ENCODE assay signal across 16 cellular contexts in the genomic region with DNA sequence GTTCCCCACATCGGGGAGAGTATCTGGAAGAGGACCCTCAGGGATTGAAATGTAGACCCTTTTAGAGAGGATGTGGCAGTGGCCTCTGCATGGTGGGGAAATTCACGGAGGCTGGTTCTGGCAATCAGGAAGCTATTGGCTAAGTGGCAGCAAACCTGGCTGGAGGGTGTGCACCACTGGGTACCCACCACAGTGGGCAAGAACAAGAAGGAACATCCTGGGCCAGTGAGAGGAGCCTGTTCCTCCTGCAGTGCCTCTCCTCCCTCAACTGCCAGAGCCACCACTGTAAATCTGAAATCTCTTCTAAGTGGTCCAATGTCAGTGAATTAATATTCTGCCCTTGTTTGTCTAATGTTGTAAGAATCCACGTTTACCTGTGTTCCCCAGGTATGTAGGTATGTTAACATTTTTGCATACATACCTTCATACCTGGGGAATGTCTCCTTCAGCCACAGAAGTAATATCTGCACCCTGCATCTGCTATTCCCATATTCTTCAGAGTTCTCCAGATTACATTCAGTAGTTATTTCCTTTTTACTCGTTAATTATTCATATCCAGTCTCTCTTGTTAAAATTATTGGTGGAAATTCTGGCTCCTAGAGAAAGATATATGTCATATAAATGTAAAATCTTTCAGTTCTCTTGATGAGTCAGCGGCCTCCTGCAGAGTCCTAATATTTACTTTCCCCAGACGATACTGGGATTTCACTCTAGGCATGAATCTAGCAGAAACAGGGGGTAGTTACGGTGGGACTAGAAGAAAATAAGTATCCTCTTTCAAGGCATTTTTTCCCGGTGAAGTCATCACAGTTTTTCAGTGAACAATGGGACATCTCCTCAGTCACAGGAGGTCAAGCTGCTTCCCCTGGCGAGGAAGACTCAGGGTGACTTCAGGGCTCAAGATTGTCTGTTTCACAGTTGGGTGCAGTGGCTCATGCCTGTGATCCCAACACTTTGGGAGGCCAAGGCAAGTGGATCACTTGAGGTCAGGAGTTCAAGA.
DNase-seq lines count a peak whose midpoint lies in the region; ATAC-seq and TF ChIP-seq lines count a peak whose summit lies in the region.
"Had no signal": no experiment of that assay in that cellular context is flagged by ENCODE, and none has a peak within 500 bp of the region (broad histone marks: within the 10 kb centered on the region; RNA-seq: fewer than 3 reads in every experiment).

No MANE protein-coding gene starts in this region.

- H3K4me3 ChIP-seq in NT2/D1 (ENCODE audit: insufficient read length, low read depth) (no peak overlapping the region), endodermal cell (ENCODE audit: low read length) (no peak overlapping the region), mesodermal cell (ENCODE audit: extremely low read depth, insufficient read depth, low read length, poor library complexity, severe bottlenecking) (no peak overlapping the region)
- H3K4me3 ChIP-seq: esophagus muscularis mucosa had no signal

- H3K4me1 Mint-ChIP-seq in endodermal cell = peaks cover 24% of the 10 kb centered on the region

- no peak for TF ChIP-seq CTCF in endodermal cell (conservative IDR thresholded peaks at IDR 0.05)

- H3K27ac ChIP-seq in endodermal cell (ENCODE audit: low read depth, low read length) (no peak overlapping the region), mesodermal cell (ENCODE audit: low read depth, low read length, severe bottlenecking) (peak overlapping the region; percentile 11)
- H3K27ac ChIP-seq: esophagus muscularis mucosa, HL-60, parathyroid adenoma had no signal

- peaks cover 9% of the 10 kb centered on the region for H3K36me3 Mint-ChIP-seq in endodermal cell (ENCODE audit: low read depth)

- H3K27ac Mint-ChIP-seq in endodermal cell = peak overlapping the region; percentile 96

- no peaks in the 10 kb centered on the region for H3K27me3 Mint-ChIP-seq in endodermal cell (ENCODE audit: insufficient read depth)

- H3K27me3 ChIP-seq in NT2/D1 (ENCODE audit: insufficient read depth, insufficient read length) = no peaks in the 10 kb centered on the region
- H3K27me3 ChIP-seq in endodermal cell (ENCODE audit: control insufficient read depth, insufficient read depth, low read length, poor library complexity, severe bottlenecking) = no peaks in the 10 kb centered on the region
- H3K27me3 ChIP-seq: esophagus muscularis mucosa had no signal

- WGBS in endodermal cell (ENCODE audit: insufficient coverage in 1 of 2, insufficient read length in 1 of 2), 2 experiments = 41 to 45% methylated on average over 5 to 8 of the region's 9 CpGs
- WGBS in mesodermal cell (ENCODE audit: insufficient coverage in 2 of 2), 2 experiments = 44 to 53% methylated on average over 3 to 4 of the region's 9 CpGs

- ATAC-seq in GM19324 (IDR thresholded peaks at IDR 0.05; ENCODE audit: low FRiP score, unreplicated experiment) = no peak

- in situ Hi-C loops in G401 (cut with HindIII; ENCODE audit: low sequenced_read_pairs) = no loop called here

- H3K9me3 Mint-ChIP-seq in endodermal cell = peaks cover 26% of the 10 kb centered on the region

- H3K9me3 ChIP-seq in NT2/D1 (ENCODE audit: insufficient read depth, low read length) = peaks cover 4% of the 10 kb centered on the region; the same call in 1 of the 2 replicates
- peaks cover 19% of the 10 kb centered on the region for H3K9me3 ChIP-seq in endodermal cell (ENCODE audit: control insufficient read depth, low read length)
- peaks cover 2% of the 10 kb centered on the region for H3K9me3 ChIP-seq in mesodermal cell (ENCODE audit: control insufficient read depth, low read length)
- H3K9me3 ChIP-seq: esophagus muscularis mucosa had no signal

- DNase-seq in ELF-1 (ENCODE audit: low read depth, low spot score) (peak; percentile 59), NT2/D1 (ENCODE audit: low read depth, low spot score) (peak; percentile 71), endodermal cell (peak; percentile 88), G401 (ENCODE audit: low spot score) (no peak), NCI-H1092 (lab: John Stamatoyannopoulos, UW) (no peak), DMS153 (lab: John Stamatoyannopoulos, UW) (no peak)
- DNase-seq: activated CD4-positive, alpha-beta T cell treated with anti-CD3 and anti-CD28 coated beads, Interleukin-2, amount 50 U/mL, for 4 hours; activated T-cell treated with anti-CD3 and anti-CD28 coated beads, Interleukin-2, amount 50 U/mL, for 48 hours; midbrain; Right ventricle myocardium superior; stimulated activated CD4-positive, alpha-beta T cell treated with anti-CD3 and anti-CD28 coated beads, Interleukin-12 subunit alpha, Interleukin-12 subunit beta, amount 100 ng/mL, for 4 hours had no signal

- no peaks in the 10 kb centered on the region for H3K36me3 ChIP-seq in NT2/D1 (ENCODE audit: insufficient read depth, insufficient read length, low read length)
- H3K36me3 ChIP-seq in endodermal cell (ENCODE audit: control insufficient read depth, insufficient read depth, low read length) = no peaks in the 10 kb centered on the region
- H3K36me3 ChIP-seq in mesodermal cell (ENCODE audit: control insufficient read depth, insufficient read depth, low read length) = no peaks in the 10 kb centered on the region
- H3K36me3 ChIP-seq: esophagus muscularis mucosa had no signal

- H3K4me1 ChIP-seq in NT2/D1 (ENCODE audit: insufficient read depth, insufficient read length) = no peaks in the 10 kb centered on the region
- peaks cover 12% of the 10 kb centered on the region for H3K4me1 ChIP-seq in endodermal cell (ENCODE audit: control insufficient read depth, insufficient read depth, low read length)
- H3K4me1 ChIP-seq in mesodermal cell (ENCODE audit: control insufficient read depth, insufficient read depth, low read length, poor library complexity, severe bottlenecking) = peaks cover 16% of the 10 kb centered on the region
- H3K4me1 ChIP-seq: esophagus muscularis mucosa, parathyroid adenoma had no signal

- peak overlapping the region; percentile 31 for H3K4me3 Mint-ChIP-seq in endodermal cell

- no peak overlapping the region for H3K9ac ChIP-seq in NT2/D1 (ENCODE audit: insufficient read length, low read depth)
- H3K9ac ChIP-seq in endodermal cell (ENCODE audit: extremely low read depth, low read length, poor library complexity, severe bottlenecking) = peak overlapping the region; percentile 23
- H3K9ac ChIP-seq: parathyroid adenoma had no signal

Comparison
In these comparisons a context has a peak if more than half of its experiments do, and no peak if none do; other contexts are left out.
1. DNase-seq: peak in ELF-1 (single experiment), NT2/D1 (single experiment) and endodermal cell (single experiment); none in G401 (single experiment), NCI-H1092 (single experiment) and DMS153 (single experiment).